Comparison of ENCODE assay signal across 19 cellular contexts in genomic region chr18:29586210-29586609, GRCh38.
DNase-seq lines count a peak whose midpoint lies in the region; ATAC-seq, FAIRE-seq and TF ChIP-seq lines count a peak whose summit lies in the region.
"Had no signal": no experiment of that assay in that cellular context is flagged by ENCODE, and none has a peak within 500 bp of the region (broad histone marks: within the 10 kb centered on the region; RNA-seq: fewer than 3 reads in every experiment).

No MANE protein-coding gene starts in this region.

- ATAC-seq in GM23338 (peak; percentile 81), GM19467 (IDR thresholded peaks at IDR 0.05; ENCODE audit: unreplicated experiment) (no peak)
- no peak for ATAC-seq in activated CD4-positive, alpha-beta T cell treated with anti-CD3 and anti-CD28 coated beads for 36 hours
- ATAC-seq: CD8-positive, alpha-beta T cell; GM12878; K562 had no signal

- no peaks in the 10 kb centered on the region for H3K79me2 ChIP-seq in GM23338 (replicated peaks; ENCODE audit: insufficient read depth)

- H3K4me3 ChIP-seq in GM23338, result no peak overlapping the region
- no peak overlapping the region for H3K4me3 ChIP-seq in endodermal cell (ENCODE audit: low read length)
- H3K4me3 ChIP-seq in iPS DF 6.9 (ENCODE audit: low read length), result no peak overlapping the region
- H3K4me3 ChIP-seq: BLaER1 treated with 17β-estradiol and CSF1 and Interleukin-3, amounts not matched to agents 10 nM and 100 nM; GM12878; K562 had no signal

- DNase-seq in GM23338 (ENCODE audit: low spot score) (peak; percentile 73), endodermal cell (peak; percentile 79), iPS DF 6.9 (ENCODE audit: low read depth, low spot score) (peak; percentile 20), anterior cingulate cortex (lab: John Stamatoyannopoulos, UW) (no peak), GM12892 (ENCODE audit: insufficient read length) (no peak)
- no peak for DNase-seq in activated CD4-positive, alpha-beta T cell treated with anti-CD3 and anti-CD28 coated beads for 36 hours
- DNase-seq: 8988T; Calu3; CD8-positive, alpha-beta T cell; DMS79 treated with DMSO at 0.1 percent for 48 hours; GOT3; HCEC 1CT; IMR-90 had no signal

- H3K27ac ChIP-seq in GM23338 (ENCODE audit: low read depth) (no peak overlapping the region), endodermal cell (ENCODE audit: low read depth, low read length) (no peak overlapping the region), iPS DF 6.9 (ENCODE audit: low read length) (no peak overlapping the region)
- H3K27ac ChIP-seq: BLaER1 treated with 17β-estradiol and CSF1 and Interleukin-3, amounts not matched to agents 10 nM and 100 nM had no signal

- no peak overlapping the region for H2AFZ ChIP-seq in GM23338

- CTCF ChIA-PET in activated CD4-positive, alpha-beta T cell treated with anti-CD3 and anti-CD28 coated beads for 36 hours (lab: Charles Lee), result interaction anchor here (0.6 kb wide), 1 partner anchor 1599 kb away, joined by 3 read pairs; no protein-coding TSS in a partner anchor

- no peak overlapping the region for H3K9ac ChIP-seq in endodermal cell (ENCODE audit: extremely low read depth, low read length, poor library complexity, severe bottlenecking)
- H3K9ac ChIP-seq: BLaER1 treated with 17β-estradiol and CSF1 and Interleukin-3, amounts not matched to agents 10 nM and 100 nM had no signal

- 0 out of 2 replicates have a peak, but pooled peaks cover 9% of the 10 kb centered on the region for H3K4me1 ChIP-seq in GM23338 (ENCODE audit: insufficient read depth)
- H3K4me1 ChIP-seq in endodermal cell (ENCODE audit: control insufficient read depth, insufficient read depth, low read length), result no peaks in the 10 kb centered on the region
- H3K4me1 ChIP-seq in iPS DF 6.9 (ENCODE audit: control insufficient read depth, insufficient read depth, low read length), result no peaks in the 10 kb centered on the region
- H3K4me1 ChIP-seq: BLaER1 treated with 17β-estradiol and CSF1 and Interleukin-3, amounts not matched to agents 10 nM and 100 nM had no signal

- H3K36me3 Mint-ChIP-seq in GM23338 (ENCODE audit: low read depth) (peaks cover 17% of the 10 kb centered on the region), endodermal cell (ENCODE audit: low read depth) (peaks cover 2% of the 10 kb centered on the region)
- H3K36me3 Mint-ChIP-seq in activated CD4-positive, alpha-beta T cell treated with anti-CD3 and anti-CD28 coated beads for 36 hours (ENCODE audit: low read depth), result no peaks in the 10 kb centered on the region
- H3K36me3 Mint-ChIP-seq: CD8-positive, alpha-beta T cell had no signal

- H3K9me2 ChIP-seq in GM23338 (ENCODE audit: insufficient read depth), result no peaks in the 10 kb centered on the region

- TF ChIP-seq CTCF in GM23338 (conservative IDR thresholded peaks at IDR 0.05; ENCODE audit: low read depth in 2 of 2) (no peak), endodermal cell (conservative IDR thresholded peaks at IDR 0.05) (no peak)

- H4K20me1 ChIP-seq in GM23338 (replicated peaks; ENCODE audit: insufficient read depth), result no peaks in the 10 kb centered on the region
- H4K20me1 ChIP-seq: BLaER1 treated with 17β-estradiol and CSF1 and Interleukin-3, amounts not matched to agents 10 nM and 100 nM had no signal

- H3K27me3 Mint-ChIP-seq in GM23338 (ENCODE audit: insufficient read depth, low read depth, poor library complexity) (peaks cover 8% of the 10 kb centered on the region), endodermal cell (ENCODE audit: insufficient read depth) (no peaks in the 10 kb centered on the region)
- H3K27me3 Mint-ChIP-seq in activated CD4-positive, alpha-beta T cell treated with anti-CD3 and anti-CD28 coated beads for 36 hours, result no peaks in the 10 kb centered on the region

- H3K4me1 Mint-ChIP-seq in GM23338, result peaks cover 4% of the 10 kb centered on the region
- H3K4me1 Mint-ChIP-seq in endodermal cell, result no peaks in the 10 kb centered on the region
- no peaks in the 10 kb centered on the region for H3K4me1 Mint-ChIP-seq in activated CD4-positive, alpha-beta T cell treated with anti-CD3 and anti-CD28 coated beads for 36 hours

- no peaks in the 10 kb centered on the region for H3F3A ChIP-seq in GM23338 (replicated peaks; ENCODE audit: low read depth)

- H3K9me3 ChIP-seq in endodermal cell (ENCODE audit: control insufficient read depth, low read length), result no peaks in the 10 kb centered on the region
- no peaks in the 10 kb centered on the region for H3K9me3 ChIP-seq in iPS DF 6.9 (ENCODE audit: control insufficient read depth, insufficient read depth, low read length)

- no peaks in the 10 kb centered on the region for H3K36me3 ChIP-seq in GM23338 (ENCODE audit: insufficient read depth)
- no peaks in the 10 kb centered on the region for H3K36me3 ChIP-seq in endodermal cell (ENCODE audit: control insufficient read depth, insufficient read depth, low read length)
- no peaks in the 10 kb centered on the region for H3K36me3 ChIP-seq in iPS DF 6.9 (ENCODE audit: control insufficient read depth, insufficient read depth, low read length)
- H3K36me3 ChIP-seq: BLaER1 treated with 17β-estradiol and CSF1 and Interleukin-3, amounts not matched to agents 10 nM and 100 nM had no signal

- no peak overlapping the region for H3K4me3 Mint-ChIP-seq in GM23338
- no peak overlapping the region for H3K4me3 Mint-ChIP-seq in endodermal cell
- H3K4me3 Mint-ChIP-seq in activated CD4-positive, alpha-beta T cell treated with anti-CD3 and anti-CD28 coated beads for 36 hours, result no peak overlapping the region
- H3K4me3 Mint-ChIP-seq: CD8-positive, alpha-beta T cell had no signal

- no peak for FAIRE-seq in GM12892 (lab: Jason Lieb, UNC)
- FAIRE-seq: GM12878, GM19239, HTR-8/SVneo, K562 had no signal

- TF ChIP-seq POLR2A in GM12892 (IDR thresholded peaks at IDR 0.05; ENCODE audit: low read depth, low read length), result no peak

- H3K9me3 Mint-ChIP-seq in GM23338 (peaks cover 10% of the 10 kb centered on the region), endodermal cell (no peaks in the 10 kb centered on the region)
- H3K9me3 Mint-ChIP-seq in activated CD4-positive, alpha-beta T cell treated with anti-CD3 and anti-CD28 coated beads for 36 hours (ENCODE audit: low read depth), result peaks cover 31% of the 10 kb centered on the region

- H3K4me2 ChIP-seq in GM23338, result no peak overlapping the region
- H3K4me2 ChIP-seq: BLaER1 treated with 17β-estradiol and CSF1 and Interleukin-3, amounts not matched to agents 10 nM and 100 nM had no signal

- 67 to 94% methylated on average over 2 to 3 of the region's 3 CpGs for WGBS in endodermal cell (ENCODE audit: insufficient coverage in 1 of 2, insufficient read length in 1 of 2), 2 experiments
- WGBS in iPS DF 6.9 (ENCODE audit: insufficient coverage, insufficient read length), result no CpG with 5 or more reads among the region's 3 CpGs

- H3K27ac Mint-ChIP-seq in GM23338 (no peak overlapping the region), endodermal cell (no peak overlapping the region)
- no peak overlapping the region for H3K27ac Mint-ChIP-seq in activated CD4-positive, alpha-beta T cell treated with anti-CD3 and anti-CD28 coated beads for 36 hours
- H3K27ac Mint-ChIP-seq: CD8-positive, alpha-beta T cell had no signal

- intact Hi-C loops in activated CD4-positive, alpha-beta T cell treated with anti-CD3 and anti-CD28 coated beads for 36 hours (cut with DNase I, micrococcal nuclease), result no loop called here

- H3K27me3 ChIP-seq in GM23338 (ENCODE audit: insufficient read depth) (no peaks in the 10 kb centered on the region), endodermal cell (ENCODE audit: control insufficient read depth, insufficient read depth, low read length, poor library complexity, severe bottlenecking) (no peaks in the 10 kb centered on the region), iPS DF 6.9 (ENCODE audit: control insufficient read depth, insufficient read depth, low read length) (no peaks in the 10 kb centered on the region)
- H3K27me3 ChIP-seq: BLaER1 treated with 17β-estradiol and CSF1 and Interleukin-3, amounts not matched to agents 10 nM and 100 nM had no signal

- POLR2A ChIA-PET in activated CD4-positive, alpha-beta T cell treated with anti-CD3 and anti-CD28 coated beads for 36 hours (lab: Charles Lee), result no interaction called here

TF ChIP-seq in GM23338, 12 proteins besides CTCF, POLR2A, EP300 and RAD21:
- TF ChIP-seq NANOG (IDR thresholded peaks at IDR 0.05; ENCODE audit: borderline replicate concordance), result peak; percentile 21; the same call in 1 of the 2 replicates
- TF ChIP-seq, protein P1, sequence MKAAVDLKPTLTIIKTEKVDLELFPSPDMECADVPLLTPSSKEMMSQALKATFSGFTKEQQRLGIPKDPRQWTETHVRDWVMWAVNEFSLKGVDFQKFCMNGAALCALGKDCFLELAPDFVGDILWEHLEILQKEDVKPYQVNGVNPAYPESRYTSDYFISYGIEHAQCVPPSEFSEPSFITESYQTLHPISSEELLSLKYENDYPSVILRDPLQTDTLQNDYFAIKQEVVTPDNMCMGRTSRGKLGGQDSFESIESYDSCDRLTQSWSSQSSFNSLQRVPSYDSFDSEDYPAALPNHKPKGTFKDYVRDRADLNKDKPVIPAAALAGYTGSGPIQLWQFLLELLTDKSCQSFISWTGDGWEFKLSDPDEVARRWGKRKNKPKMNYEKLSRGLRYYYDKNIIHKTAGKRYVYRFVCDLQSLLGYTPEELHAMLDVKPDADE (IDR thresholded peaks at IDR 0.05), result no peak

Comparison
In these comparisons a context has a peak if more than half of its experiments do, and no peak if none do; other contexts are left out.
1. DNase-seq: peak in GM23338 (single experiment), endodermal cell (single experiment) and iPS DF 6.9 (single experiment); none in activated CD4-positive, alpha-beta T cell treated with anti-CD3 and anti-CD28 coated beads for 36 hours (single experiment), anterior cingulate cortex (0 of 58) and GM12892 (single experiment).